In genomic region chr16:51095114-51095872, GRCh38 we compare ENCODE assay signal across 1 cellular context.
TF ChIP-seq lines count a peak whose summit lies in the region.

No MANE protein-coding gene starts in this region.

TF ChIP-seq in H1, 55 proteins besides CTCF, POLR2A, EP300 and RAD21 (continued from another document):
- TF ChIP-seq, protein P1, sequence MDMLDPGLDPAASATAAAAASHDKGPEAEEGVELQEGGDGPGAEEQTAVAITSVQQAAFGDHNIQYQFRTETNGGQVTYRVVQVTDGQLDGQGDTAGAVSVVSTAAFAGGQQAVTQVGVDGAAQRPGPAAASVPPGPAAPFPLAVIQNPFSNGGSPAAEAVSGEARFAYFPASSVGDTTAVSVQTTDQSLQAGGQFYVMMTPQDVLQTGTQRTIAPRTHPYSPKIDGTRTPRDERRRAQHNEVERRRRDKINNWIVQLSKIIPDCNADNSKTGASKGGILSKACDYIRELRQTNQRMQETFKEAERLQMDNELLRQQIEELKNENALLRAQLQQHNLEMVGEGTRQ (IDR thresholded peaks at IDR 0.05; ENCODE audit: low read length): no peak
- TF ChIP-seq RBBP5 (IDR thresholded peaks at IDR 0.05; ENCODE audit: borderline replicate concordance, low read depth, low read length) (no peak), TAF7 (optimal IDR thresholded peaks at IDR 0.05; ENCODE audit: borderline replicate concordance, low read depth, low read length) (no peak), JUN (IDR thresholded peaks at IDR 0.05; ENCODE audit: low read depth, low read length) (no peak), JUND (IDR thresholded peaks at IDR 0.05; ENCODE audit: low read length) (no peak), ZNF274 (IDR thresholded peaks at IDR 0.05; ENCODE audit: borderline replicate concordance, extremely low read depth, low read length) (no peak), POU5F1 (IDR thresholded peaks at IDR 0.05; ENCODE audit: low read depth, low read length) (no peak)
